Comparison of ENCODE assay signal across 8 cellular contexts in genomic region chr1:25543425-25544242, GRCh38. TPM values are rescaled to one million over a fixed set of nuclear protein-coding genes. Genes with fewer than 3 reads are reported as not detected.
A peak's percentile ranks its signal among the peaks of the same experiment; 100 is the strongest.
DNase-seq lines count a peak whose midpoint lies in the region; ATAC-seq and TF ChIP-seq lines count a peak whose summit lies in the region.

Gene LDLRAP1 (plus strand): TSS chr1:25543606. CDS start chr1:25543699, 93 bp downstream.

- no peaks in the 10 kb centered on the region for H3K27me3 Mint-ChIP-seq in CD4-positive, alpha-beta T cell

- intact Hi-C loops in CD4-positive, alpha-beta T cell (cut with DNase I, micrococcal nuclease) = loop anchor here (1.0 to 5.0 kb wide), 3 partner anchors 19 to 254 kb away; partner anchors contain the start of gene MAN1C1 (in 1 of the 2)
- intact Hi-C loops in left ventricle myocardium inferior (cut with micrococcal nuclease) = no loop called here

- peak within 1 kb of the TSS; percentile 99 for H3K4me3 ChIP-seq in left ventricle myocardium inferior

- peaks cover 12% of the 10 kb centered on the region for H3K36me3 Mint-ChIP-seq in CD4-positive, alpha-beta T cell (ENCODE audit: low read depth)

- ATAC-seq in CD4-positive, alpha-beta T cell (ENCODE audit: poor library complexity) = peak; percentile 71
- ATAC-seq in GM19397 (IDR thresholded peaks at IDR 0.05; ENCODE audit: unreplicated experiment) = peak; percentile 90

- H3K9me3 Mint-ChIP-seq in CD4-positive, alpha-beta T cell = no peaks in the 10 kb centered on the region

- no peak for TF ChIP-seq CTCF in CD4-positive, alpha-beta T cell (IDR thresholded peaks at IDR 0.05)
- TF ChIP-seq CTCF in left ventricle myocardium inferior (IDR thresholded peaks at IDR 0.05; ENCODE audit: borderline replicate concordance) = no peak

- peak in 8 of 10 experiments; percentile 28 to 69 (median 48) for DNase-seq in CD4-positive, alpha-beta T cell
- peak; percentile 36 for DNase-seq in HS-27A (ENCODE audit: low read depth)
- peak; percentile 29 to 57 (median 39) for DNase-seq in T-helper 1 cell
- DNase-seq in left ventricle myocardium inferior = peak; percentile 78
- peak; percentile 82 for DNase-seq in pons (ENCODE audit: low spot score)
- peak; percentile 71 for DNase-seq in ureter (ENCODE audit: low spot score)

- POLR2A ChIA-PET in CD4-positive, alpha-beta T cell (lab: Charles Lee) = interaction anchor here (0.8 to 11.0 kb wide), 9 partner anchors 10 to 276 kb away, joined by 3 to 193 read pairs (median 4); partner anchors contain the start of gene MTFR1L

- CTCF ChIA-PET in CD4-positive, alpha-beta T cell (lab: Charles Lee) = interaction anchor here (1.4 to 2.2 kb wide), 3 partner anchors 23 to 351 kb away, joined by 3 to 7 read pairs (median 5); no protein-coding TSS in a partner anchor

- H3K27me3 ChIP-seq in CD4-positive, alpha-beta T cell (ENCODE audit: control insufficient read depth, insufficient read depth, low read length) = no peaks in the 10 kb centered on the region
- H3K27me3 ChIP-seq in left ventricle myocardium inferior (ENCODE audit: low read depth) = no peaks in the 10 kb centered on the region

- peak within 1 kb of the TSS; percentile 87 for H3K27ac Mint-ChIP-seq in CD4-positive, alpha-beta T cell

- H3K27ac ChIP-seq in CD4-positive, alpha-beta T cell (ENCODE audit: low read depth, low read length) = peak within 1 kb of the TSS; percentile 60
- peak within 1 kb of the TSS; percentile 38 for H3K27ac ChIP-seq in angular gyrus (ENCODE audit: low read depth, low read length)
- H3K27ac ChIP-seq in left ventricle myocardium inferior (replicated peaks) = peak within 1 kb of the TSS; percentile 93

- no peaks in the 10 kb centered on the region for H3K9me3 ChIP-seq in CD4-positive, alpha-beta T cell (ENCODE audit: control insufficient read depth, low read length)
- no peaks in the 10 kb centered on the region for H3K9me3 ChIP-seq in left ventricle myocardium inferior (replicated peaks)

- peaks cover 47% of the 10 kb centered on the region for H3K4me1 Mint-ChIP-seq in CD4-positive, alpha-beta T cell (ENCODE audit: low read depth)

- no peaks in the 10 kb centered on the region for H3K36me3 ChIP-seq in left ventricle myocardium inferior

- H3K4me1 ChIP-seq in left ventricle myocardium inferior = peaks cover 47% of the 10 kb centered on the region

- peak within 1 kb of the TSS; percentile 96 for H3K4me3 Mint-ChIP-seq in CD4-positive, alpha-beta T cell

RNA-seq across cellular contexts. Expression of gene LDLRAP1, which starts in this region (rescaled TPM):
- total RNA-seq in CD4-positive, alpha-beta T cell = 10 to 100 TPM; 70.5 to 73.5 TPM
- total RNA-seq in left ventricle myocardium inferior (14.4 TPM), ureter (14.4 TPM)

Comparison
In these comparisons a context has a peak if more than half of its experiments do, and no peak if none do; other contexts are left out.
1. Peak in every context shown above with its lines: DNase-seq, ATAC-seq, H3K4me3 ChIP-seq and H3K27ac ChIP-seq.
2. H3K27ac ChIP-seq: peak in every context shown above with its lines; median percentile 93 in left ventricle myocardium inferior; 60 in CD4-positive, alpha-beta T cell; 38 in angular gyrus.